Comparison of ENCODE assay signal across 1 cellular context in the genomic region with DNA sequence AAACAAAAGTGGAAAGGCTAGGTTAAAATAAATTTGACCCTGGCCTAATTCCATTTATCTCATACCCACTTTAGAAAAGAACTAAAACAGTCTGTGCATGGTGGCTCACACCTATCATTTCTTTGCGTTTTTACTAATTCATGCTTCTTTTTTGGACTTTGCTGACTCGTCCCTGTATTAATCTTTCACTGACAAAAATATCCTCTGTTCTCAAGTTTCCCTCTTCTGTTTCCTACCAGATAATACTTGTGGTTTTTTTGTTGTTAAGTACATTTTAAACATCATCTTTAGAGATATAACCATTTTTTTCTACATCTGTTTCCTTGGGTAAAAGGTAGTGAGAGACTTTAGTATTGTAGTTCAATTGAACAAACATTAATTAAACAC.
TF ChIP-seq lines count a peak whose summit lies in the region.

No MANE protein-coding gene starts in this region.

TF ChIP-seq in K562, 482 proteins besides CTCF, POLR2A, EP300 and RAD21 (continued from another document and continues in another):
- TF ChIP-seq, protein P1, sequence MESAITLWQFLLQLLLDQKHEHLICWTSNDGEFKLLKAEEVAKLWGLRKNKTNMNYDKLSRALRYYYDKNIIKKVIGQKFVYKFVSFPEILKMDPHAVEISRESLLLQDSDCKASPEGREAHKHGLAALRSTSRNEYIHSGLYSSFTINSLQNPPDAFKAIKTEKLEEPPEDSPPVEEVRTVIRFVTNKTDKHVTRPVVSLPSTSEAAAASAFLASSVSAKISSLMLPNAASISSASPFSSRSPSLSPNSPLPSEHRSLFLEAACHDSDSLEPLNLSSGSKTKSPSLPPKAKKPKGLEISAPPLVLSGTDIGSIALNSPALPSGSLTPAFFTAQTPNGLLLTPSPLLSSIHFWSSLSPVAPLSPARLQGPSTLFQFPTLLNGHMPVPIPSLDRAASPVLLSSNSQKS (CRISPR knock-in tag; IDR thresholded peaks at IDR 0.05), result no peak
- TF ChIP-seq, protein P2, sequence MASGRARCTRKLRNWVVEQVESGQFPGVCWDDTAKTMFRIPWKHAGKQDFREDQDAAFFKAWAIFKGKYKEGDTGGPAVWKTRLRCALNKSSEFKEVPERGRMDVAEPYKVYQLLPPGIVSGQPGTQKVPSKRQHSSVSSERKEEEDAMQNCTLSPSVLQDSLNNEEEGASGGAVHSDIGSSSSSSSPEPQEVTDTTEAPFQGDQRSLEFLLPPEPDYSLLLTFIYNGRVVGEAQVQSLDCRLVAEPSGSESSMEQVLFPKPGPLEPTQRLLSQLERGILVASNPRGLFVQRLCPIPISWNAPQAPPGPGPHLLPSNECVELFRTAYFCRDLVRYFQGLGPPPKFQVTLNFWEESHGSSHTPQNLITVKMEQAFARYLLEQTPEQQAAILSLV (tag; IDR thresholded peaks at IDR 0.05), result no peak
- TF ChIP-seq MTF1 (CRISPR knock-in tag; IDR thresholded peaks at IDR 0.05; ENCODE audit: borderline replicate concordance) (no peak), NCOA1 (IDR thresholded peaks at IDR 0.05; ENCODE audit: low read depth) (peak; percentile 61; the same call in 1 of the 2 replicates), ELF1 (tag; IDR thresholded peaks at IDR 0.05) (0 out of 2 replicates have a peak, but pooled peaks have one; percentile 26), SOX6 (IDR thresholded peaks at IDR 0.05) (peak; percentile 87), ETV1 (tag; conservative IDR thresholded peaks at IDR 0.05; ENCODE audit: low read depth) (peak; percentile 81), SRSF3 (IDR thresholded peaks at IDR 0.05; ENCODE audit: insufficient read depth, low read length) (no peak), STAT5A (IDR thresholded peaks at IDR 0.05; ENCODE audit: borderline replicate concordance, low read length) (peak; percentile 70), TBL1XR1 (IDR thresholded peaks at IDR 0.05; ENCODE audit: low read length in 2 of 2) (peak in 1 of 2 experiments; percentile 95; a peak in 2 of 4 replicates), NR2C2 (CRISPR knock-in tag; IDR thresholded peaks at IDR 0.05) (no peak), NR2C2 (tag; IDR thresholded peaks at IDR 0.05) (peak; percentile 42; the same call in 1 of the 2 replicates), RAD51 (IDR thresholded peaks at IDR 0.05; ENCODE audit: borderline replicate concordance, low read depth) (no peak), JUNB (CRISPR knock-in tag; conservative IDR thresholded peaks at IDR 0.05) (no peak), DPF2 (IDR thresholded peaks at IDR 0.05) (peak; percentile 97), NR3C1 (CRISPR knock-in tag; IDR thresholded peaks at IDR 0.05) (no peak), FOXK2 (conservative IDR thresholded peaks at IDR 0.05 in 1 of 2, IDR thresholded peaks at IDR 0.05 in 1 of 2; ENCODE audit: low read depth in 2 of 2) (peak in 1 of 2 experiments; percentile 34; a peak in 1 of 4 replicates), HNRNPLL (IDR thresholded peaks at IDR 0.05; ENCODE audit: low read depth, low read length, poor library complexity, severe bottlenecking) (no peak), PHF21A (IDR thresholded peaks at IDR 0.05; ENCODE audit: borderline replicate concordance, low read depth) (no peak), MXI1 (IDR thresholded peaks at IDR 0.05; ENCODE audit: low read depth, low read length) (no peak), HEY1 (CRISPR knock-in tag; IDR thresholded peaks at IDR 0.05; ENCODE audit: borderline replicate concordance) (0 out of 2 replicates have a peak, but pooled peaks have one; percentile 71), WHSC1 (IDR thresholded peaks at IDR 0.05; ENCODE audit: low read length) (no peak)
- TF ChIP-seq, protein P3, sequence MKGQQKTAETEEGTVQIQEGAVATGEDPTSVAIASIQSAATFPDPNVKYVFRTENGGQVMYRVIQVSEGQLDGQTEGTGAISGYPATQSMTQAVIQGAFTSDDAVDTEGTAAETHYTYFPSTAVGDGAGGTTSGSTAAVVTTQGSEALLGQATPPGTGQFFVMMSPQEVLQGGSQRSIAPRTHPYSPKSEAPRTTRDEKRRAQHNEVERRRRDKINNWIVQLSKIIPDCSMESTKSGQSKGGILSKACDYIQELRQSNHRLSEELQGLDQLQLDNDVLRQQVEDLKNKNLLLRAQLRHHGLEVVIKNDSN (CRISPR knock-in tag; IDR thresholded peaks at IDR 0.05), result no peak
- TF ChIP-seq, protein P4, sequence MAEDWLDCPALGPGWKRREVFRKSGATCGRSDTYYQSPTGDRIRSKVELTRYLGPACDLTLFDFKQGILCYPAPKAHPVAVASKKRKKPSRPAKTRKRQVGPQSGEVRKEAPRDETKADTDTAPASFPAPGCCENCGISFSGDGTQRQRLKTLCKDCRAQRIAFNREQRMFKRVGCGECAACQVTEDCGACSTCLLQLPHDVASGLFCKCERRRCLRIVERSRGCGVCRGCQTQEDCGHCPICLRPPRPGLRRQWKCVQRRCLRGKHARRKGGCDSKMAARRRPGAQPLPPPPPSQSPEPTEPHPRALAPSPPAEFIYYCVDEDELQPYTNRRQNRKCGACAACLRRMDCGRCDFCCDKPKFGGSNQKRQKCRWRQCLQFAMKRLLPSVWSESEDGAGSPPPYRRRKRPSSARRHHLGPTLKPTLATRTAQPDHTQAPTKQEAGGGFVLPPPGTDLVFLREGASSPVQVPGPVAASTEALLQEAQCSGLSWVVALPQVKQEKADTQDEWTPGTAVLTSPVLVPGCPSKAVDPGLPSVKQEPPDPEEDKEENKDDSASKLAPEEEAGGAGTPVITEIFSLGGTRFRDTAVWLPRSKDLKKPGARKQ (CRISPR knock-in tag; IDR thresholded peaks at IDR 0.05), result no peak
- TF ChIP-seq, protein P5, sequence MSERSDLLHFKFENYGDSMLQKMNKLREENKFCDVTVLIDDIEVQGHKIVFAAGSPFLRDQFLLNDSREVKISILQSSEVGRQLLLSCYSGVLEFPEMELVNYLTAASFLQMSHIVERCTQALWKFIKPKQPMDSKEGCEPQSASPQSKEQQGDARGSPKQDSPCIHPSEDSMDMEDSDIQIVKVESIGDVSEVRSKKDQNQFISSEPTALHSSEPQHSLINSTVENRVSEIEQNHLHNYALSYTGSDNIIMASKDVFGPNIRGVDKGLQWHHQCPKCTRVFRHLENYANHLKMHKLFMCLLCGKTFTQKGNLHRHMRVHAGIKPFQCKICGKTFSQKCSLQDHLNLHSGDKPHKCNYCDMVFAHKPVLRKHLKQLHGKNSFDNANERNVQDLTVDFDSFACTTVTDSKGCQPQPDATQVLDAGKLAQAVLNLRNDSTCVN (CRISPR knock-in tag; IDR thresholded peaks at IDR 0.05), result no peak
- TF ChIP-seq, protein P6, sequence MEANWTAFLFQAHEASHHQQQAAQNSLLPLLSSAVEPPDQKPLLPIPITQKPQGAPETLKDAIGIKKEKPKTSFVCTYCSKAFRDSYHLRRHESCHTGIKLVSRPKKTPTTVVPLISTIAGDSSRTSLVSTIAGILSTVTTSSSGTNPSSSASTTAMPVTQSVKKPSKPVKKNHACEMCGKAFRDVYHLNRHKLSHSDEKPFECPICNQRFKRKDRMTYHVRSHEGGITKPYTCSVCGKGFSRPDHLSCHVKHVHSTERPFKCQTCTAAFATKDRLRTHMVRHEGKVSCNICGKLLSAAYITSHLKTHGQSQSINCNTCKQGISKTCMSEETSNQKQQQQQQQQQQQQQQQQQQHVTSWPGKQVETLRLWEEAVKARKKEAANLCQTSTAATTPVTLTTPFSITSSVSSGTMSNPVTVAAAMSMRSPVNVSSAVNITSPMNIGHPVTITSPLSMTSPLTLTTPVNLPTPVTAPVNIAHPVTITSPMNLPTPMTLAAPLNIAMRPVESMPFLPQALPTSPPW (CRISPR knock-in tag; IDR thresholded peaks at IDR 0.05), result peak; percentile 13; the same call in 1 of the 2 replicates
- TF ChIP-seq, protein P7, sequence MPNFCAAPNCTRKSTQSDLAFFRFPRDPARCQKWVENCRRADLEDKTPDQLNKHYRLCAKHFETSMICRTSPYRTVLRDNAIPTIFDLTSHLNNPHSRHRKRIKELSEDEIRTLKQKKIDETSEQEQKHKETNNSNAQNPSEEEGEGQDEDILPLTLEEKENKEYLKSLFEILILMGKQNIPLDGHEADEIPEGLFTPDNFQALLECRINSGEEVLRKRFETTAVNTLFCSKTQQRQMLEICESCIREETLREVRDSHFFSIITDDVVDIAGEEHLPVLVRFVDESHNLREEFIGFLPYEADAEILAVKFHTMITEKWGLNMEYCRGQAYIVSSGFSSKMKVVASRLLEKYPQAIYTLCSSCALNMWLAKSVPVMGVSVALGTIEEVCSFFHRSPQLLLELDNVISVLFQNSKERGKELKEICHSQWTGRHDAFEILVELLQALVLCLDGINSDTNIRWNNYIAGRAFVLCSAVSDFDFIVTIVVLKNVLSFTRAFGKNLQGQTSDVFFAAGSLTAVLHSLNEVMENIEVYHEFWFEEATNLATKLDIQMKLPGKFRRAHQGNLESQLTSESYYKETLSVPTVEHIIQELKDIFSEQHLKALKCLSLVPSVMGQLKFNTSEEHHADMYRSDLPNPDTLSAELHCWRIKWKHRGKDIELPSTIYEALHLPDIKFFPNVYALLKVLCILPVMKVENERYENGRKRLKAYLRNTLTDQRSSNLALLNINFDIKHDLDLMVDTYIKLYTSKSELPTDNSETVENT (CRISPR knock-in tag; IDR thresholded peaks at IDR 0.05), result no peak
- TF ChIP-seq, protein P8, sequence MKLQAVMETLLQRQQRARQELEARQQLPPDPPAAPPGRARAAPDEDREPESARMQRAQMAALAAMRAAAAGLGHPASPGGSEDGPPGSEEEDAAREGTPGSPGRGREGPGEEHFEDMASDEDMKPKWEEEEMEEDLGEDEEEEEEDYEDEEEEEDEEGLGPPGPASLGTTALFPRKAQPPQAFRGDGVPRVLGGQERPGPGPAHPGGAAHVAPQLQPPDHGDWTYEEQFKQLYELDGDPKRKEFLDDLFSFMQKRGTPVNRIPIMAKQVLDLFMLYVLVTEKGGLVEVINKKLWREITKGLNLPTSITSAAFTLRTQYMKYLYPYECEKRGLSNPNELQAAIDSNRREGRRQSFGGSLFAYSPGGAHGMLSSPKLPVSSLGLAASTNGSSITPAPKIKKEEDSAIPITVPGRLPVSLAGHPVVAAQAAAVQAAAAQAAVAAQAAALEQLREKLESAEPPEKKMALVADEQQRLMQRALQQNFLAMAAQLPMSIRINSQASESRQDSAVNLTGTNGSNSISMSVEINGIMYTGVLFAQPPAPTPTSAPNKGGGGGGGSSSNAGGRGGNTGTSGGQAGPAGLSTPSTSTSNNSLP (IDR thresholded peaks at IDR 0.05; ENCODE audit: borderline replicate concordance, low read depth, low read length), result peak; percentile 71; the same call in 1 of the 2 replicates
- TF ChIP-seq, protein P9, sequence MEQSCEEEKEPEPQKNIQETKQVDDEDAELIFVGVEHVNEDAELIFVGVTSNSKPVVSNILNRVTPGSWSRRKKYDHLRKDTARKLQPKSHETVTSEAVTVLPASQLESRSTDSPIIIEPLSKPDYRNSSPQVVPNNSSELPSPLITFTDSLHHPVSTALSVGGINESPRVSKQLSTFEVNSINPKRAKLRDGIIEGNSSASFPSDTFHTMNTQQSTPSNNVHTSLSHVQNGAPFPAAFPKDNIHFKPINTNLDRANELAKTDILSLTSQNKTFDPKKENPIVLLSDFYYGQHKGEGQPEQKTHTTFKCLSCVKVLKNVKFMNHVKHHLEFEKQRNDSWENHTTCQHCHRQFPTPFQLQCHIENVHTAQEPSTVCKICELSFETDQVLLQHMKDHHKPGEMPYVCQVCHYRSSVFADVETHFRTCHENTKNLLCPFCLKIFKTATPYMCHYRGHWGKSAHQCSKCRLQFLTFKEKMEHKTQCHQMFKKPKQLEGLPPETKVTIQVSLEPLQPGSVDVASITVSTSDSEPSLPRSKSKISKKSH (CRISPR knock-in tag; IDR thresholded peaks at IDR 0.05), result no peak
- TF ChIP-seq, protein P10, sequence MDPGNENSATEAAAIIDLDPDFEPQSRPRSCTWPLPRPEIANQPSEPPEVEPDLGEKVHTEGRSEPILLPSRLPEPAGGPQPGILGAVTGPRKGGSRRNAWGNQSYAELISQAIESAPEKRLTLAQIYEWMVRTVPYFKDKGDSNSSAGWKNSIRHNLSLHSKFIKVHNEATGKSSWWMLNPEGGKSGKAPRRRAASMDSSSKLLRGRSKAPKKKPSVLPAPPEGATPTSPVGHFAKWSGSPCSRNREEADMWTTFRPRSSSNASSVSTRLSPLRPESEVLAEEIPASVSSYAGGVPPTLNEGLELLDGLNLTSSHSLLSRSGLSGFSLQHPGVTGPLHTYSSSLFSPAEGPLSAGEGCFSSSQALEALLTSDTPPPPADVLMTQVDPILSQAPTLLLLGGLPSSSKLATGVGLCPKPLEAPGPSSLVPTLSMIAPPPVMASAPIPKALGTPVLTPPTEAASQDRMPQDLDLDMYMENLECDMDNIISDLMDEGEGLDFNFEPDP (CRISPR knock-in tag; IDR thresholded peaks at IDR 0.05), result no peak
- TF ChIP-seq, protein P11, sequence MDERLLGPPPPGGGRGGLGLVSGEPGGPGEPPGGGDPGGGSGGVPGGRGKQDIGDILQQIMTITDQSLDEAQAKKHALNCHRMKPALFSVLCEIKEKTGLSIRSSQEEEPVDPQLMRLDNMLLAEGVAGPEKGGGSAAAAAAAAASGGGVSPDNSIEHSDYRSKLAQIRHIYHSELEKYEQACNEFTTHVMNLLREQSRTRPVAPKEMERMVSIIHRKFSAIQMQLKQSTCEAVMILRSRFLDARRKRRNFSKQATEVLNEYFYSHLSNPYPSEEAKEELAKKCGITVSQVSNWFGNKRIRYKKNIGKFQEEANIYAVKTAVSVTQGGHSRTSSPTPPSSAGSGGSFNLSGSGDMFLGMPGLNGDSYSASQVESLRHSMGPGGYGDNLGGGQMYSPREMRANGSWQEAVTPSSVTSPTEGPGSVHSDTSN (CRISPR knock-in tag; IDR thresholded peaks at IDR 0.05; ENCODE audit: low read depth), result no peak
- TF ChIP-seq, protein P11 (tag; conservative IDR thresholded peaks at IDR 0.05; ENCODE audit: low read depth), result peak; percentile 80
- TF ChIP-seq, protein P12, sequence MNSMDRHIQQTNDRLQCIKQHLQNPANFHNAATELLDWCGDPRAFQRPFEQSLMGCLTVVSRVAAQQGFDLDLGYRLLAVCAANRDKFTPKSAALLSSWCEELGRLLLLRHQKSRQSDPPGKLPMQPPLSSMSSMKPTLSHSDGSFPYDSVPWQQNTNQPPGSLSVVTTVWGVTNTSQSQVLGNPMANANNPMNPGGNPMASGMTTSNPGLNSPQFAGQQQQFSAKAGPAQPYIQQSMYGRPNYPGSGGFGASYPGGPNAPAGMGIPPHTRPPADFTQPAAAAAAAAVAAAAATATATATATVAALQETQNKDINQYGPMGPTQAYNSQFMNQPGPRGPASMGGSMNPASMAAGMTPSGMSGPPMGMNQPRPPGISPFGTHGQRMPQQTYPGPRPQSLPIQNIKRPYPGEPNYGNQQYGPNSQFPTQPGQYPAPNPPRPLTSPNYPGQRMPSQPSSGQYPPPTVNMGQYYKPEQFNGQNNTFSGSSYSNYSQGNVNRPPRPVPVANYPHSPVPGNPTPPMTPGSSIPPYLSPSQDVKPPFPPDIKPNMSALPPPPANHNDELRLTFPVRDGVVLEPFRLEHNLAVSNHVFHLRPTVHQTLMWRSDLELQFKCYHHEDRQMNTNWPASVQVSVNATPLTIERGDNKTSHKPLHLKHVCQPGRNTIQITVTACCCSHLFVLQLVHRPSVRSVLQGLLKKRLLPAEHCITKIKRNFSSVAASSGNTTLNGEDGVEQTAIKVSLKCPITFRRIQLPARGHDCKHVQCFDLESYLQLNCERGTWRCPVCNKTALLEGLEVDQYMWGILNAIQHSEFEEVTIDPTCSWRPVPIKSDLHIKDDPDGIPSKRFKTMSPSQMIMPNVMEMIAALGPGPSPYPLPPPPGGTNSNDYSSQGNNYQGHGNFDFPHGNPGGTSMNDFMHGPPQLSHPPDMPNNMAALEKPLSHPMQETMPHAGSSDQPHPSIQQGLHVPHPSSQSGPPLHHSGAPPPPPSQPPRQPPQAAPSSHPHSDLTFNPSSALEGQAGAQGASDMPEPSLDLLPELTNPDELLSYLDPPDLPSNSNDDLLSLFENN (IDR thresholded peaks at IDR 0.05; ENCODE audit: low read depth in 2 of 2, low read length in 2 of 2), result peak in 1 of 2 experiments; percentile 88; a peak in 2 of 4 replicates
